In genomic region chr1:227343201-227343600, GRCh38 we compare ENCODE assay signal across 22 cellular contexts. TPM values are rescaled to one million over a fixed set of nuclear protein-coding genes. Genes with fewer than 3 reads are reported as not detected.
DNase-seq lines count a peak whose midpoint lies in the region; TF ChIP-seq lines count a peak whose summit lies in the region.
"Had no signal": no experiment of that assay in that cellular context is flagged by ENCODE, and none has a peak within 500 bp of the region (broad histone marks: within the 10 kb centered on the region; RNA-seq: fewer than 3 reads in every experiment).

No MANE protein-coding gene starts in this region.

- no peak overlapping the region for H3K4me2 ChIP-seq in mesendoderm (ENCODE audit: low read length)

- CTCF ChIA-PET in HEK293T (lab: Yijun Ruan, JAX) = no interaction called here

- no peak for DNase-seq in HEK293T (ENCODE audit: extremely low spot score)
- peak; percentile 38 for DNase-seq in amniotic epithelial cell (ENCODE audit: low read depth)
- peak; percentile 27 for DNase-seq in fibroblast of the conjunctiva (ENCODE audit: low read depth)
- no peak for DNase-seq in mesendoderm
- no peak for DNase-seq in AML-193 (lab: John Stamatoyannopoulos, UW)
- no peak for DNase-seq in activated naive CD4-positive, alpha-beta T cell treated with Interleukin-2 at 50 U/mL for 16 hours
- DNase-seq in central memory CD4-positive, alpha-beta T cell = no peak
- DNase-seq: activated CD4-positive, alpha-beta T cell treated with anti-CD3 and anti-CD28 coated beads for 36 hours; activated T-cell treated with anti-CD3 and anti-CD28 coated beads, Interleukin-2, amount 50 U/mL, for 4 hours; amygdala; dermis blood vessel endothelial cell; DMS53; heart right ventricle; Karpas-422; naive thymus-derived CD8-positive, alpha-beta T cell; NCI-H510A; stimulated activated CD4-positive, alpha-beta T cell treated with anti-CD3 and anti-CD28 coated beads, Interleukin-12 subunit alpha, Interleukin-12 subunit beta, amount 100 ng/mL, for 4 hours; stimulated activated CD4-positive, alpha-beta T cell treated with anti-CD3 and anti-CD28 coated beads, Interleukin-4, amount 100 ng/mL, for 4 hours; T-helper 2 cell; thyroid gland had no signal

- no peak overlapping the region for H3K27ac ChIP-seq in mesendoderm (ENCODE audit: low read depth, low read length)
- H3K27ac ChIP-seq: heart right ventricle, parathyroid adenoma, right atrium auricular region, thyroid gland had no signal

- H2BK15ac ChIP-seq in mesendoderm (replicated peaks; ENCODE audit: low read depth) = no peak overlapping the region

- no peaks in the 10 kb centered on the region for H3K4me1 ChIP-seq in mesendoderm (ENCODE audit: control insufficient read depth, low read depth, low read length)
- H3K4me1 ChIP-seq: parathyroid adenoma, thyroid gland had no signal

- H4K8ac ChIP-seq in mesendoderm (ENCODE audit: low read depth, low read length) = no peak overlapping the region

- H3K4ac ChIP-seq in mesendoderm (ENCODE audit: low read depth, low read length) = no peak overlapping the region

- no peak overlapping the region for H4K5ac ChIP-seq in mesendoderm (ENCODE audit: low read length)

- no peak overlapping the region for H2AK5ac ChIP-seq in mesendoderm (ENCODE audit: low read length)

- no peak overlapping the region for H3K4me3 ChIP-seq in mesendoderm (ENCODE audit: low read length)
- H3K4me3 ChIP-seq: heart right ventricle, right atrium auricular region, thyroid gland had no signal

- no peak overlapping the region for H3K9ac ChIP-seq in mesendoderm (ENCODE audit: low read length)
- H3K9ac ChIP-seq: parathyroid adenoma had no signal

- H2BK120ac ChIP-seq in mesendoderm (ENCODE audit: low read depth, low read length) = no peak overlapping the region

- H3K56ac ChIP-seq in mesendoderm (ENCODE audit: low read length) = no peak overlapping the region

- no peak overlapping the region for H2BK5ac ChIP-seq in mesendoderm (ENCODE audit: low read length)

- H3K36me3 ChIP-seq in mesendoderm (ENCODE audit: control insufficient read depth, insufficient read depth, low read length) = no peaks in the 10 kb centered on the region
- H3K36me3 ChIP-seq: heart right ventricle, right atrium auricular region, thyroid gland had no signal

- POLR2A ChIA-PET in HEK293T (lab: Yijun Ruan, JAX) = interaction anchor here (1.7 kb wide), 1 partner anchor 25 kb away, joined by 10 read pairs; the partner anchor contains the start of gene CDC42BPA

- no peaks in the 10 kb centered on the region for H3K27me3 ChIP-seq in mesendoderm (ENCODE audit: insufficient read depth, low read length, poor library complexity)
- H3K27me3 ChIP-seq: heart right ventricle, right atrium auricular region, thyroid gland had no signal

- H3K79me1 ChIP-seq in mesendoderm (ENCODE audit: low read length) = no peaks in the 10 kb centered on the region

- no peak overlapping the region for H3K23ac ChIP-seq in mesendoderm (ENCODE audit: low read length)

- no peaks in the 10 kb centered on the region for H3K79me2 ChIP-seq in mesendoderm (ENCODE audit: control insufficient read depth, insufficient read depth, low read length)
- H3K79me2 ChIP-seq: parathyroid adenoma had no signal

- H3K18ac ChIP-seq in mesendoderm (ENCODE audit: low read length) = no peak overlapping the region

TF ChIP-seq in HEK293T, 16 proteins besides CTCF, POLR2A, EP300 and RAD21:
- TF ChIP-seq FOXA1 (IDR thresholded peaks at IDR 0.05) = no peak
- TF ChIP-seq ZNF384 (IDR thresholded peaks at IDR 0.05) = peak; percentile 30; the same call in 1 of the 2 replicates

RNA-seq across cellular contexts. Expression of gene CDC42BPA, which starts 24.9 kb away (rescaled TPM):
- polyA plus RNA-seq in mesendoderm (2013, experiment 1 of 2) = 9.7 TPM
- polyA plus RNA-seq in mesendoderm (2013, experiment 2 of 2) = 10.0 TPM

Comparison
In these comparisons a context has a peak if more than half of its experiments do, and no peak if none do; other contexts are left out.
1. DNase-seq: peak in amniotic epithelial cell (single experiment) and fibroblast of the conjunctiva (single experiment); none in HEK293T (single experiment), mesendoderm (single experiment), AML-193 (0 of 2), activated naive CD4-positive, alpha-beta T cell treated with Interleukin-2 at 50 U/mL for 16 hours (single experiment) and central memory CD4-positive, alpha-beta T cell (single experiment).